8 cellular contexts compared by ENCODE assay signal in genomic region chr7:129434172-129434845, GRCh38. TPM values are rescaled to one million over a fixed set of nuclear protein-coding genes. Genes with fewer than 3 reads are reported as not detected.
DNase-seq lines count a peak whose midpoint lies in the region; ATAC-seq and TF ChIP-seq lines count a peak whose summit lies in the region.

Gene STRIP2 (plus strand): TSS chr7:129434432. CDS start chr7:129434473, 41 bp downstream.

- H3K4me3 Mint-ChIP-seq in activated naive CD4-positive, alpha-beta T cell treated with anti-CD3 and anti-CD28 coated beads for 36 hours, result peak within 1 kb of the TSS; percentile 89

- peak; percentile 97 for ATAC-seq in HG02588 (IDR thresholded peaks at IDR 0.05; ENCODE audit: unreplicated experiment)

- peaks cover 29% of the 10 kb centered on the region for H3K4me1 Mint-ChIP-seq in activated naive CD4-positive, alpha-beta T cell treated with anti-CD3 and anti-CD28 coated beads for 36 hours (ENCODE audit: low read depth)

- no peak within 1 kb of the TSS for H3K27ac ChIP-seq in SK-N-MC
- H3K27ac ChIP-seq in osteoblast (ENCODE audit: low read depth, low read length), result peak within 1 kb of the TSS; percentile 45
- H3K27ac ChIP-seq in testis, result peak within 1 kb of the TSS; percentile 42 to 70

- H3K27me3 ChIP-seq in osteoblast (ENCODE audit: insufficient read depth, low read length), result peaks cover 13% of the 10 kb centered on the region
- H3K27me3 ChIP-seq in testis, result no peaks in the 10 kb centered on the region

- H3K9me3 ChIP-seq in SK-N-MC (ENCODE audit: low read depth, low read length) (no peaks in the 10 kb centered on the region), osteoblast (ENCODE audit: low read depth, low read length) (no peaks in the 10 kb centered on the region), testis (no peaks in the 10 kb centered on the region)

- peaks cover 23% of the 10 kb centered on the region for H3K79me2 ChIP-seq in osteoblast (ENCODE audit: insufficient read depth, low read length)

- WGBS in testis, 2 donors, result 0% methylated on average over 18 to 71 of the region's 74 CpGs

- H3K4me2 ChIP-seq in osteoblast (ENCODE audit: insufficient read depth, low read length), result peak within 1 kb of the TSS; percentile 87

- no peaks in the 10 kb centered on the region for H3K9me3 Mint-ChIP-seq in activated naive CD4-positive, alpha-beta T cell treated with anti-CD3 and anti-CD28 coated beads for 36 hours

- H4K20me1 ChIP-seq in osteoblast (ENCODE audit: insufficient read depth, low read length), result no peaks in the 10 kb centered on the region

- peak; percentile 73 for TF ChIP-seq POLR2A in NB4 (IDR thresholded peaks at IDR 0.05; ENCODE audit: extremely low read depth, insufficient read length)
- no peak for TF ChIP-seq POLR2A in testis (IDR thresholded peaks at IDR 0.05)

- no peak for TF ChIP-seq CTCF in GM10266 (IDR thresholded peaks at IDR 0.05; ENCODE audit: control insufficient read depth, insufficient read depth, low read depth, missing control alignments)
- TF ChIP-seq CTCF in NB4 (IDR thresholded peaks at IDR 0.05; ENCODE audit: low read depth, low read length), result no peak
- TF ChIP-seq CTCF in osteoblast (IDR thresholded peaks at IDR 0.05; ENCODE audit: extremely low read depth, low read depth, low read length), result no peak
- TF ChIP-seq CTCF in testis (IDR thresholded peaks at IDR 0.05), result no peak

- H2AFZ ChIP-seq in osteoblast (ENCODE audit: low read length), result peak within 1 kb of the TSS; percentile 91

- peaks cover 25% of the 10 kb centered on the region for H3K4me1 ChIP-seq in osteoblast (ENCODE audit: insufficient read depth, low read length)
- H3K4me1 ChIP-seq in testis, result peaks cover 6% of the 10 kb centered on the region

- H3K36me3 Mint-ChIP-seq in activated naive CD4-positive, alpha-beta T cell treated with anti-CD3 and anti-CD28 coated beads for 36 hours (ENCODE audit: low read depth), result peaks cover 24% of the 10 kb centered on the region

- H3K4me3 ChIP-seq in NB4 (ENCODE audit: low read depth, low read length) (peak within 1 kb of the TSS; percentile 76), SK-N-MC (peak within 1 kb of the TSS; percentile 79), osteoblast (ENCODE audit: insufficient read depth, low read length) (peak within 1 kb of the TSS; percentile 76), testis (peak within 1 kb of the TSS; percentile 79 to 84)

- H3K27ac Mint-ChIP-seq in activated naive CD4-positive, alpha-beta T cell treated with anti-CD3 and anti-CD28 coated beads for 36 hours, result peak within 1 kb of the TSS; percentile 92

- intact Hi-C loops in activated naive CD4-positive, alpha-beta T cell treated with anti-CD3 and anti-CD28 coated beads for 36 hours (cut with micrococcal nuclease), result loop anchor here (1.0 to 10.0 kb wide), 4 partner anchors 29 to 1210 kb away; no protein-coding TSS in a partner anchor
- intact Hi-C loops in testis (cut with DNase I; ENCODE audit: low total_unique reads), result no loop called here

- CTCF ChIA-PET in activated naive CD4-positive, alpha-beta T cell treated with anti-CD3 and anti-CD28 coated beads for 36 hours (lab: Charles Lee), result interaction anchor here (0.6 to 3.5 kb wide), 13 partner anchors 10 to 1719 kb away, joined by 3 to 26 read pairs (median 4); no protein-coding TSS in a partner anchor

- DNase-seq in GM10266 (ENCODE audit: extremely low spot score), result peak; percentile 92
- peak; percentile 97 for DNase-seq in NB4 (ENCODE audit: low read depth)
- no peak for DNase-seq in SK-N-MC (ENCODE audit: low read depth, low spot score)
- peak; percentile 94 for DNase-seq in activated naive CD4-positive, alpha-beta T cell treated with anti-CD3 and anti-CD28 coated beads for 36 hours
- peak; percentile 85 for DNase-seq in globus pallidus (ENCODE audit: low spot score)
- DNase-seq in osteoblast (ENCODE audit: insufficient read length, low spot score, missing footprints), result peak; percentile 98
- peak; percentile 97 for DNase-seq in testis

- H3K36me3 ChIP-seq in SK-N-MC (ENCODE audit: insufficient read depth, low read length) (no peaks in the 10 kb centered on the region), osteoblast (ENCODE audit: insufficient read depth, low read length) (no peaks in the 10 kb centered on the region), testis (ENCODE audit: low read depth, missing control alignments) (no peaks in the 10 kb centered on the region)

- peak within 1 kb of the TSS; percentile 72 for H3K9ac ChIP-seq in SK-N-MC (ENCODE audit: insufficient read length)

- peaks cover 7% of the 10 kb centered on the region for H3K27me3 Mint-ChIP-seq in activated naive CD4-positive, alpha-beta T cell treated with anti-CD3 and anti-CD28 coated beads for 36 hours (ENCODE audit: low read depth)

RNA-seq across cellular contexts. Expression of gene STRIP2, which starts in this region (rescaled TPM):
- total RNA-seq in activated naive CD4-positive, alpha-beta T cell treated with anti-CD3 and anti-CD28 coated beads for 36 hours, result 10 to 100 TPM; 71.4 to 76.0 TPM
- 8.3 and 19.7 TPM in 2 replicates for total RNA-seq in osteoblast
- 10 to 100 TPM; 25.5 to 54.0 TPM for total RNA-seq in testis
- 18.8 TPM for polyA plus RNA-seq in testis (ENCODE audit: insufficient read depth, low read depth, low replicate concordance)
